ENCODE assay signal across 23 cellular contexts in the genomic region with DNA sequence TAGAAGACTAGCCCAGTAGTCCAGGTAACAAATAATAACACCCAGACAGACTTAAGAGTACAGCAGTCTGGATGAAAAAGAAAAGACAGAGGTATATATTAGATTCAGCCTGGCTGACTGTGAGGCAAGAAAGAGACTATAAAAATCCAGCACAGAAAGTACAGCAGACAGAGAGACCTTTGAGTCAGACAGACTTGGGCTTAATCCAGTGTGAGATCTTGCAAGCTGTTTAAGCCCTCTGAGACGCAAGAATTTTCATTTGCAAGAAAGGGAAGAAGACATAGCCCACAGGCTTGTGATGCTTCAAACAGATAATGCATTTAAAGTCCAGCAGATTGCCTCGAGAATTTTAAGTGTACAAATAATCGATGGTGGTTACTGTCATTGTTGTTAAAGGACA.
A peak's percentile ranks its signal among the peaks of the same experiment; 100 is the strongest.
DNase-seq lines count a peak whose midpoint lies in the region; TF ChIP-seq lines count a peak whose summit lies in the region.
"Had no signal": no experiment of that assay in that cellular context is flagged by ENCODE, and none has a peak within 500 bp of the region (broad histone marks: within the 10 kb centered on the region; RNA-seq: fewer than 3 reads in every experiment).

No MANE protein-coding gene starts in this region.

- H3K36me3 ChIP-seq in uterus, result no peaks in the 10 kb centered on the region
- H3K36me3 ChIP-seq: left lung, spleen, upper lobe of left lung had no signal

- H3K9me3 ChIP-seq in uterus, result no peaks in the 10 kb centered on the region
- H3K9me3 ChIP-seq: BE2C, left lung, upper lobe of left lung had no signal

- TF ChIP-seq CTCF in choroid plexus epithelial cell (conservative IDR thresholded peaks at IDR 0.05; ENCODE audit: low read depth, low read length) (no peak), uterus (IDR thresholded peaks at IDR 0.05) (no peak)

- DNase-seq in NCI-H524 (lab: John Stamatoyannopoulos, UW), result peak; percentile 15 to 55
- DNase-seq in NCI-H524 treated with DMSO at 0.1 percent for 48 hours (lab: John Stamatoyannopoulos, UW), result no peak
- peak; percentile 80 for DNase-seq in choroid plexus epithelial cell (ENCODE audit: low read depth)
- peak; percentile 26 for DNase-seq in medulla oblongata (ENCODE audit: extremely low spot score)
- DNase-seq in NCI-H774 (lab: John Stamatoyannopoulos, UW), result no peak
- no peak for DNase-seq in NCI-H748 treated with DMSO at 0.1 percent for 48 hours (lab: John Stamatoyannopoulos, UW)
- DNase-seq in uterus, result no peak
- no peak for DNase-seq in activated T-cell treated with anti-CD3 and anti-CD28 coated beads, Interleukin-2, amount 50 U/mL, for 1 hour
- DNase-seq: activated CD4-positive, alpha-beta T cell treated with anti-CD3 and anti-CD28 coated beads, Interleukin-2, amount 10 ng/mL, durations not matched to agents 7 days and 5 days; amygdala; BE2C; central memory CD4-positive, alpha-beta T cell; left lung; NCI-H2107; NCI-H526; SHP77 treated with DMSO at 0.1 percent for 48 hours; spleen; stimulated activated CD4-positive, alpha-beta T cell treated with anti-CD3 and anti-CD28 coated beads, Interleukin-4, amount 100 ng/mL, for 4 hours; stimulated activated naive CD8-positive, alpha-beta T cell treated with anti-CD3 and anti-CD28 coated beads, Interleukin-15, amount 100 ng/mL, for 72 hours; T-helper 1 cell; upper lobe of left lung had no signal

- intact Hi-C loops in uterus (cut with DNase I; ENCODE audit: low total_unique reads), result no loop called here

- H3K4me3 ChIP-seq in choroid plexus epithelial cell (ENCODE audit: low read depth, low read length) (no peak overlapping the region), uterus (no peak overlapping the region)
- H3K4me3 ChIP-seq: left lung, PC-9, spleen, upper lobe of left lung had no signal

- TF ChIP-seq POLR2A in uterus (IDR thresholded peaks at IDR 0.05), result no peak

- no peaks in the 10 kb centered on the region for H3K27me3 ChIP-seq in uterus
- H3K27me3 ChIP-seq: BE2C, left lung, spleen, upper lobe of left lung had no signal

- H3K27ac ChIP-seq in uterus, result no peak overlapping the region
- H3K27ac ChIP-seq: 22Rv1, left lung, PC-9, spleen, upper lobe of left lung had no signal

- H3K4me1 ChIP-seq in uterus, result no peaks in the 10 kb centered on the region
- H3K4me1 ChIP-seq: left lung, spleen, upper lobe of left lung had no signal

Comparison
In these comparisons a context has a peak if more than half of its experiments do, and no peak if none do; other contexts are left out.
1. DNase-seq: peak in NCI-H524 (2 of 2), choroid plexus epithelial cell (single experiment) and medulla oblongata (single experiment); none in NCI-H524 treated with DMSO at 0.1 percent for 48 hours (single experiment), NCI-H774 (single experiment), NCI-H748 treated with DMSO at 0.1 percent for 48 hours (single experiment), uterus (0 of 2) and activated T-cell treated with anti-CD3 and anti-CD28 coated beads, Interleukin-2, amount 50 U/mL, for 1 hour (single experiment).